In the genomic region with DNA sequence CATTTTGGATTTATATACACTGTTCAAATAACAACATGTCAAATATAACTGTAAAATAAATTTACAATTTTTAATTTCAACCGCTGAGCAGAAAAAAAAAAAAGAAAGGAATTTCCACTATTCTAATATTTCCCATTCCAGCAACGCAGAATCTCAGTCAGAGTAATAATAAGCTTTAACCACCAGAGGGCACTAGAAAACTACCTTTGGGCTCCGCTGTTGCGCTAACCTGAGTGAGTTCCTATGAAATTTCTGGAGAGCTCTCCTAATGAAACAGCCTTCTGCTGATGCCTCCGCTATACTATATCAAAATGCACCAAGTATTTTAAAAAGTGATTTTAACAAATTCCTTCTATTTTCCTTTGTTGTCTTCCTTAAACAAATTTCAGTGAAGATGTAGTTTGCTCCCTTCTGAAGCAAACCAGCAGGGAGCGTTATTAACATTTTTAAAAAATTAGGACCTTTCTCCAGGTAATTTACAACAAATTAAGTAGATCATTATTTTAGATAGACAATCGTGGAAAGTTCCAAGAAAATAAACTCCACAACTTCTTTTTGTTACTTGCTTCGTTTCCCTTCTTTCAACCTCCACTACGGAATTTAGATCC, we compare ENCODE assay signal across 8 cellular contexts. TPM values are rescaled to one million over a fixed set of nuclear protein-coding genes. Genes with fewer than 3 reads are reported as not detected.
DNase-seq lines count a peak whose midpoint lies in the region; ATAC-seq and TF ChIP-seq lines count a peak whose summit lies in the region.

No MANE protein-coding gene starts in this region.

- H3K27ac Mint-ChIP-seq in activated CD4-positive, alpha-beta T cell treated with anti-CD3 and anti-CD28 coated beads, Interleukin-2, amount 10 ng/mL, durations not matched to agents 7 days and 5 days: no peak overlapping the region

- H3K4me2 ChIP-seq in osteoblast (ENCODE audit: insufficient read depth, low read length): no peak overlapping the region

- H3K27me3 ChIP-seq in osteoblast (ENCODE audit: insufficient read depth, low read length): no peaks in the 10 kb centered on the region

- no peak overlapping the region for H3K27ac ChIP-seq in osteoblast (ENCODE audit: low read depth, low read length)

- POLR2A ChIA-PET in activated CD4-positive, alpha-beta T cell treated with anti-CD3 and anti-CD28 coated beads, Interleukin-2, amount 10 ng/mL, durations not matched to agents 7 days and 5 days (lab: Charles Lee): interaction anchor here (0.9 kb wide), 1 partner anchor 25 kb away, joined by 4 read pairs; no protein-coding TSS in a partner anchor

- no peak overlapping the region for H3K4me3 Mint-ChIP-seq in activated CD4-positive, alpha-beta T cell treated with anti-CD3 and anti-CD28 coated beads, Interleukin-2, amount 10 ng/mL, durations not matched to agents 7 days and 5 days

- DNase-seq in D341Med (ENCODE audit: low spot score) (peak; percentile 64), NCI-H2171 (lab: John Stamatoyannopoulos, UW) (peak; percentile 76), foreskin fibroblast (peak; percentile 24 to 76), osteoblast (ENCODE audit: insufficient read length, low spot score, missing footprints) (peak; percentile 70), OCI-M2 (lab: John Stamatoyannopoulos, UW; ENCODE audit: unreplicated experiment) (no peak)
- DNase-seq in activated CD4-positive, alpha-beta T cell treated with anti-CD3 and anti-CD28 coated beads, Interleukin-2, amount 10 ng/mL, durations not matched to agents 7 days and 5 days: peak; percentile 49

- H2AFZ ChIP-seq in osteoblast (ENCODE audit: low read length): no peak overlapping the region

- H3K9me3 ChIP-seq in osteoblast (ENCODE audit: low read depth, low read length): no peaks in the 10 kb centered on the region

- H3K27me3 Mint-ChIP-seq in activated CD4-positive, alpha-beta T cell treated with anti-CD3 and anti-CD28 coated beads, Interleukin-2, amount 10 ng/mL, durations not matched to agents 7 days and 5 days: peaks cover 6% of the 10 kb centered on the region

- H3K36me3 Mint-ChIP-seq in activated CD4-positive, alpha-beta T cell treated with anti-CD3 and anti-CD28 coated beads, Interleukin-2, amount 10 ng/mL, durations not matched to agents 7 days and 5 days (ENCODE audit: low read depth): no peaks in the 10 kb centered on the region

- peaks cover 32% of the 10 kb centered on the region for H3K4me1 ChIP-seq in osteoblast (ENCODE audit: insufficient read depth, low read length)

- ATAC-seq in GM18873 (IDR thresholded peaks at IDR 0.05; ENCODE audit: low FRiP score, unreplicated experiment): peak; percentile 68
- ATAC-seq in HG03066 (IDR thresholded peaks at IDR 0.05; ENCODE audit: low read depth, unreplicated experiment): peak; percentile 66

- H3K4me3 ChIP-seq in foreskin fibroblast (ENCODE audit: low read depth in 1 of 2, low read length in 2 of 2) (no peak overlapping the region), osteoblast (ENCODE audit: insufficient read depth, low read length) (no peak overlapping the region)

- CTCF ChIA-PET in activated CD4-positive, alpha-beta T cell treated with anti-CD3 and anti-CD28 coated beads, Interleukin-2, amount 10 ng/mL, durations not matched to agents 7 days and 5 days (lab: Charles Lee): interaction anchor here (0.6 to 6.3 kb wide), 33 partner anchors 11 to 1080 kb away, joined by 3 to 29 read pairs (median 4); a partner anchor contains a TSS

- peaks cover 24% of the 10 kb centered on the region for H3K4me1 Mint-ChIP-seq in activated CD4-positive, alpha-beta T cell treated with anti-CD3 and anti-CD28 coated beads, Interleukin-2, amount 10 ng/mL, durations not matched to agents 7 days and 5 days

- H3K36me3 ChIP-seq in osteoblast (ENCODE audit: insufficient read depth, low read length): peaks cover 8% of the 10 kb centered on the region

- TF ChIP-seq CTCF in foreskin fibroblast (IDR thresholded peaks at IDR 0.05; ENCODE audit: low read depth, low read length): peak; percentile 53
- peak; percentile 75 for TF ChIP-seq CTCF in osteoblast (IDR thresholded peaks at IDR 0.05; ENCODE audit: extremely low read depth, low read depth, low read length)

- no peaks in the 10 kb centered on the region for H4K20me1 ChIP-seq in osteoblast (ENCODE audit: insufficient read depth, low read length)

- H3K9me3 Mint-ChIP-seq in activated CD4-positive, alpha-beta T cell treated with anti-CD3 and anti-CD28 coated beads, Interleukin-2, amount 10 ng/mL, durations not matched to agents 7 days and 5 days: no peaks in the 10 kb centered on the region

- no peaks in the 10 kb centered on the region for H3K79me2 ChIP-seq in osteoblast (ENCODE audit: insufficient read depth, low read length)

RNA-seq across cellular contexts. Expression of a gene that starts 23.0 kb away (rescaled TPM):
- total RNA-seq in activated CD4-positive, alpha-beta T cell treated with anti-CD3 and anti-CD28 coated beads, Interleukin-2, amount 10 ng/mL, durations not matched to agents 7 days and 5 days: 1 to 10 TPM; 2.7 to 3.5 TPM
- 1.4 and 2.7 TPM in 2 replicates for total RNA-seq in osteoblast

RNA-seq across cellular contexts. Expression of a gene that starts 45.1 kb away (rescaled TPM):
- total RNA-seq in activated CD4-positive, alpha-beta T cell treated with anti-CD3 and anti-CD28 coated beads, Interleukin-2, amount 10 ng/mL, durations not matched to agents 7 days and 5 days: not detected
- total RNA-seq in osteoblast: 56.5 and 75.7 TPM in 2 replicates

Comparison
In these comparisons a context has a peak if more than half of its experiments do, and no peak if none do; other contexts are left out.
1. RNA of a gene that starts 45.1 kb away (total RNA-seq): 56.5 to 75.7 TPM in osteoblast; not detected in activated CD4-positive, alpha-beta T cell treated with anti-CD3 and anti-CD28 coated beads, Interleukin-2, amount 10 ng/mL, durations not matched to agents 7 days and 5 days; every median in the first group is over 10 times any median in the second.